In genomic region chr1:33460947-33461629, GRCh38 we compare ENCODE assay signal across 10 cellular contexts. TPM values are rescaled to one million over a fixed set of nuclear protein-coding genes. Genes with fewer than 3 reads are reported as not detected.
A peak's percentile ranks its signal among the peaks of the same experiment; 100 is the strongest.
DNase-seq lines count a peak whose midpoint lies in the region; ATAC-seq and TF ChIP-seq lines count a peak whose summit lies in the region.
"Had no signal": no experiment of that assay in that cellular context is flagged by ENCODE, and none has a peak within 500 bp of the region (broad histone marks: within the 10 kb centered on the region; RNA-seq: fewer than 3 reads in every experiment).

No MANE protein-coding gene starts in this region.

- H3K9me3 ChIP-seq in tibial artery, result no peaks in the 10 kb centered on the region
- H3K9me3 ChIP-seq: tibial nerve had no signal

- TF ChIP-seq CTCF in tibial artery (IDR thresholded peaks at IDR 0.05), result no peak
- no peak for TF ChIP-seq CTCF in type B pancreatic cell (conservative IDR thresholded peaks at IDR 0.05)

- peaks cover 4% of the 10 kb centered on the region for H3K9me3 Mint-ChIP-seq in type B pancreatic cell

- H3K4me3 Mint-ChIP-seq in type B pancreatic cell, result no peak overlapping the region
- H3K4me3 Mint-ChIP-seq: activated naive CD8-positive, alpha-beta T cell had no signal

- H3K27ac ChIP-seq in tibial artery, result peak overlapping the region; percentile 87 to 91

- no peaks in the 10 kb centered on the region for H3K27me3 ChIP-seq in tibial artery
- H3K27me3 ChIP-seq: tibial nerve had no signal

- intact Hi-C loops in tibial artery (cut with DNase I; ENCODE audit: low total_unique reads), result loop anchor here (10.0 kb wide), 2 partner anchors 86 to 236 kb away; no protein-coding TSS in a partner anchor

- peaks cover 5% of the 10 kb centered on the region for H3K4me1 Mint-ChIP-seq in type B pancreatic cell (ENCODE audit: unreplicated experiment)

- peak; percentile 84 for DNase-seq in germinal center (ENCODE audit: low spot score)
- peak; percentile 61 to 88 for DNase-seq in tibial artery
- no peak for DNase-seq in type B pancreatic cell (ENCODE audit: extremely low spot score, unreplicated experiment)
- no peak for DNase-seq in cerebellar nuclear complex (lab: John Stamatoyannopoulos, UW)
- DNase-seq in NCI-H1436 (lab: John Stamatoyannopoulos, UW), result no peak
- no peak for DNase-seq in NCI-H526 (lab: John Stamatoyannopoulos, UW)

- H3K27ac Mint-ChIP-seq in type B pancreatic cell, result no peak overlapping the region
- H3K27ac Mint-ChIP-seq: activated naive CD8-positive, alpha-beta T cell had no signal

- ATAC-seq in GM21367 (IDR thresholded peaks at IDR 0.05; ENCODE audit: unreplicated experiment) (peak; percentile 69), HG03521 (IDR thresholded peaks at IDR 0.05; ENCODE audit: unreplicated experiment) (peak; percentile 62)

- H3K4me1 ChIP-seq in tibial artery, result peaks cover 0 to 42% (median 26%) of the 10 kb centered on the region in 4 donors

- peaks cover 3% of the 10 kb centered on the region for H3K27me3 Mint-ChIP-seq in type B pancreatic cell

- no peak overlapping the region for H3K4me3 ChIP-seq in tibial artery
- H3K4me3 ChIP-seq: tibial nerve had no signal

- no peaks in the 10 kb centered on the region for H3K36me3 ChIP-seq in tibial artery
- H3K36me3 ChIP-seq: tibial nerve had no signal

- H3K36me3 Mint-ChIP-seq in type B pancreatic cell, result no peaks in the 10 kb centered on the region
- H3K36me3 Mint-ChIP-seq: activated naive CD8-positive, alpha-beta T cell had no signal

RNA-seq across cellular contexts. Expression of gene ZSCAN20, which starts 11.4 kb away (rescaled TPM):
- 6.6 and 8.6 TPM in 2 replicates for total RNA-seq in type B pancreatic cell (ENCODE audit: low replicate concordance)

RNA-seq across cellular contexts. Expression of gene PHC2, which starts 30.2 kb away (rescaled TPM):
- 80.5 and 106 TPM in 2 replicates for total RNA-seq in type B pancreatic cell (ENCODE audit: low replicate concordance)

Comparison
In these comparisons a context has a peak if more than half of its experiments do, and no peak if none do; other contexts are left out.
1. DNase-seq: peak in germinal center (single experiment) and tibial artery (2 of 2); none in type B pancreatic cell (single experiment), cerebellar nuclear complex (0 of 2), NCI-H1436 (single experiment) and NCI-H526 (0 of 2).